ENCODE assay signal across 8 cellular contexts in genomic region chr20:40639132-40639531, GRCh38. TPM values are rescaled to one million over a fixed set of nuclear protein-coding genes. Genes with fewer than 3 reads are reported as not detected.
"Had no signal": no experiment of that assay in that cellular context is flagged by ENCODE, and none has a peak within 500 bp of the region (broad histone marks: within the 10 kb centered on the region; RNA-seq: fewer than 3 reads in every experiment).

No MANE protein-coding gene starts in this region.

- H3K4me3 ChIP-seq: GM23248, HAP-1, K562 had no signal

- DNase-seq: GM23248, GOT3, H7, IMR-90, KG1 had no signal

- H3K36me3 ChIP-seq: HAP-1 had no signal

- ATAC-seq: HCT116 had no signal

- H3K9me3 ChIP-seq: HAP-1 had no signal

- H3K4me1 ChIP-seq: HAP-1 had no signal

- H3K27ac ChIP-seq: GM23248 had no signal

- H2AFZ ChIP-seq: GM23248 had no signal

- H3K9ac ChIP-seq: GM23248 had no signal

RNA-seq across cellular contexts. Expression of gene MAFB, which starts 49.9 kb away (rescaled TPM):
- total RNA-seq: IMR-90 had no signal
- polyA plus RNA-seq: K562 had no signal
